14 cellular contexts compared by ENCODE assay signal in genomic region chr10:61845196-61845949, GRCh38.
"Had no signal": no experiment of that assay in that cellular context is flagged by ENCODE, and none has a peak within 500 bp of the region (broad histone marks: within the 10 kb centered on the region; RNA-seq: fewer than 3 reads in every experiment).

No MANE protein-coding gene starts in this region.

- H3K27ac Mint-ChIP-seq: activated T-helper 17 cell treated with anti-CD3 and anti-CD28 coated beads, Interleukin-2, amount 50 U/mL, for 72 hours had no signal

- H3K36me3 ChIP-seq: adrenal gland, cardiac muscle cell, left lung, sigmoid colon, stomach, thoracic aorta had no signal

- H3K27me3 ChIP-seq: adrenal gland, cardiac muscle cell, left lung, sigmoid colon, stomach had no signal

- H3K4me3 ChIP-seq: adrenal gland, cardiac muscle cell, left lung, sigmoid colon, stomach, thoracic aorta had no signal

- H3K4me1 Mint-ChIP-seq: activated T-helper 17 cell treated with anti-CD3 and anti-CD28 coated beads, Interleukin-2, amount 50 U/mL, for 72 hours had no signal

- H3K4me3 Mint-ChIP-seq: activated T-helper 17 cell treated with anti-CD3 and anti-CD28 coated beads, Interleukin-2, amount 50 U/mL, for 72 hours had no signal

- ATAC-seq: activated T-helper 17 cell treated with anti-CD3 and anti-CD28 coated beads, Interleukin-2, amount 50 U/mL, for 72 hours; left lung had no signal

- H3K9me3 ChIP-seq: adrenal gland, left lung, sigmoid colon, stomach, thoracic aorta had no signal

- DNase-seq: activated CD4-positive, alpha-beta T cell treated with anti-CD3 and anti-CD28 coated beads, Interleukin-2, amount 50 U/mL, for 48 hours; activated naive CD4-positive, alpha-beta T cell treated with anti-CD3 and anti-CD28 coated beads, Interleukin-2, amount 50 U/mL, for 16 hours; adrenal gland; effector CD8-positive, alpha-beta T cell; head of caudate nucleus; left lung; mammary epithelial cell; sigmoid colon; stimulated activated CD4-positive, alpha-beta T cell treated with anti-CD3 and anti-CD28 coated beads, Interleukin-1b, Interleukin-23, amount 100 ng/mL, for 48 hours; stomach had no signal

- H3K27ac ChIP-seq: cardiac muscle cell, left lung, sigmoid colon, stomach, thoracic aorta, VCaP had no signal

- H3K27me3 Mint-ChIP-seq: activated T-helper 17 cell treated with anti-CD3 and anti-CD28 coated beads, Interleukin-2, amount 50 U/mL, for 72 hours had no signal

- H3K9me3 Mint-ChIP-seq: activated T-helper 17 cell treated with anti-CD3 and anti-CD28 coated beads, Interleukin-2, amount 50 U/mL, for 72 hours had no signal

- H3K4me1 ChIP-seq: left lung had no signal
